Comparison of ENCODE assay signal across 17 cellular contexts in the genomic region with DNA sequence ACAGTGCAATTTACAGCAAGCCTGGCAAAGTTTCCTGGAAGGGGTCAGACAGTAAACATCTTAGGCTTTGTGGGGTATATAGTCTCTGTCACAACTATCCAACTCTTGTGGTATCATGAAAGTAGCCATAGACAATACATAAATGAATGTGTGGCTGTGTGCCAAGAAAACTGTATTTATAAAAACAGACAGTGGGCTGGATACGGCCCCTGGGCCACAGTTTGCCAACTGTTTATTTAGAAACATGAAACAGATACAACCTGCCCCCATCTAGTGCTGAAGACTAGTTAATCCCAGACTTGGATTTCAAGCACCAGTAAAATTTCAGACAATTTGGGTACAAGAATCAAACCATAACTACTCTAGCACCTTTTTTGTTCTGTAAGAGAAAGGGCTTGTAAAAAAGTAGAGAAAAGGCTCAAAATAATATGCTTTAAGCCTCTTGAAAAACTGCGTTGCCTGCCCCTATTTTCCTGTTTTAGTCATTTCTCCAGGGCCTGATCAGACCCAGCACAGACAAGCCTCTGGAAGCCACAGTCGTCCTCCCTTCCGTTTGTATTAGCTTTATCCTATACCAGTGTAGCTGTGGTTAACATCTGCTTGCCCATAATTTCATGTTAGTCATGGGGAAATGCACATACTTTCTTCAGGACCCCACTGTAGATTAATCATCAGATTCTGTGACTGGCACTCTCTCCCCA. TPM values are rescaled to one million over a fixed set of nuclear protein-coding genes. Genes with fewer than 3 reads are reported as not detected.
DNase-seq lines count a peak whose midpoint lies in the region; ATAC-seq, FAIRE-seq and TF ChIP-seq lines count a peak whose summit lies in the region.
"Had no signal": no experiment of that assay in that cellular context is flagged by ENCODE, and none has a peak within 500 bp of the region (broad histone marks: within the 10 kb centered on the region; RNA-seq: fewer than 3 reads in every experiment).

No MANE protein-coding gene starts in this region.

- H3K9me1 ChIP-seq in keratinocyte (ENCODE audit: control insufficient read depth, extremely low read depth, insufficient read depth, low read length): no peaks in the 10 kb centered on the region

- peak overlapping the region; percentile 65 for H3K27ac ChIP-seq in keratinocyte (ENCODE audit: control insufficient read depth, insufficient read depth, low read length)
- H3K27ac ChIP-seq in upper lobe of right lung: no peak overlapping the region
- H3K27ac ChIP-seq: ovary had no signal

- POLR2A ChIA-PET in WTC11 (lab: Charles Lee): no interaction called here

- H3K4me1 ChIP-seq in keratinocyte (ENCODE audit: control insufficient read depth, extremely low read depth, insufficient read depth, low read length): peaks cover 47% of the 10 kb centered on the region
- H3K4me1 ChIP-seq in upper lobe of right lung: peaks cover 1% of the 10 kb centered on the region

- H3K9ac ChIP-seq in keratinocyte (ENCODE audit: control insufficient read depth, extremely low read depth, insufficient read depth, low read length): no peak overlapping the region

- dilution Hi-C loops in keratinocyte (cut with MboI; ENCODE audit: extremely low pct_ligation_motif_present, low sequenced_read_pairs): no loop called here

- TF ChIP-seq CTCF in WTC11 (IDR thresholded peaks at IDR 0.05) (no peak), keratinocyte (optimal IDR thresholded peaks at IDR 0.05 in 1 of 3, IDR thresholded peaks at IDR 0.05 in 1 of 3, conservative IDR thresholded peaks at IDR 0.05 in 1 of 3; ENCODE audit: extremely low read depth in 1 of 3, insufficient read depth in 2 of 3, low read length in 3 of 3) (no peak), upper lobe of right lung (IDR thresholded peaks at IDR 0.05) (no peak)

- H3K4me2 ChIP-seq in keratinocyte (ENCODE audit: control insufficient read depth, extremely low read depth, insufficient read depth, low read depth, low read length): no peak overlapping the region

- H3K36me3 ChIP-seq in keratinocyte (ENCODE audit: control insufficient read depth in 2 of 2, extremely low read depth in 1 of 2, insufficient read depth in 2 of 2, low read length in 2 of 2): peaks cover 68 to 89% of the 10 kb centered on the region in 2 experiments
- peaks cover 100% of the 10 kb centered on the region for H3K36me3 ChIP-seq in upper lobe of right lung
- H3K36me3 ChIP-seq: ovary had no signal

- H3K27ac Mint-ChIP-seq in WTC11: 0 out of 2 replicates have a peak overlapping the region, but pooled peaks have one; percentile 12

- intact Hi-C loops in upper lobe of right lung (cut with DNase I): loop anchor here (10.0 kb wide), 1 partner anchor 88 kb away; no protein-coding TSS in a partner anchor

- peaks cover 93% of the 10 kb centered on the region for H3K36me3 Mint-ChIP-seq in WTC11

- FAIRE-seq in keratinocyte (lab: Jason Lieb, UNC): peak; percentile 34

- DNase-seq in AG08395 (ENCODE audit: low spot score) (peak; percentile 19), HCEC 1CT (peak; percentile 20), WTC11 (ENCODE audit: low spot score) (no peak), keratinocyte (ENCODE audit: low read depth, low spot score) (no peak), hypothalamus (lab: John Stamatoyannopoulos, UW) (no peak), upper lobe of right lung (no peak)
- no peak for DNase-seq in activated T-cell treated with anti-CD3 and anti-CD28 coated beads, Interleukin-2, amount 50 U/mL, for 48 hours
- DNase-seq: activated CD4-positive, alpha-beta T cell treated with anti-CD3 and anti-CD28 coated beads for 48 hours; activated T-cell treated with anti-CD3 and anti-CD28 coated beads, Interleukin-2, amount 50 U/mL, for 1 hour; cortex of kidney; DMS79 treated with DMSO at 0.1 percent for 48 hours; mesendoderm; NCI-H2227 treated with DMSO at 0.1 percent for 48 hours; OCI-M1; upper lobe of left lung had no signal

- CTCF ChIA-PET in WTC11 (lab: Charles Lee): no interaction called here

- H4K20me1 ChIP-seq in keratinocyte (ENCODE audit: control insufficient read depth, extremely low read depth, insufficient read depth, low read length): peaks cover 30% of the 10 kb centered on the region

- no peak overlapping the region for H3K4me3 ChIP-seq in keratinocyte (ENCODE audit: control insufficient read depth in 2 of 3, extremely low read depth in 1 of 3, insufficient read depth in 2 of 3, low read depth in 1 of 3, low read length in 3 of 3)
- no peak overlapping the region for H3K4me3 ChIP-seq in upper lobe of right lung
- H3K4me3 ChIP-seq: ovary, upper lobe of left lung had no signal

- no peaks in the 10 kb centered on the region for H3K9me3 Mint-ChIP-seq in WTC11

- H3K27me3 ChIP-seq in keratinocyte (ENCODE audit: control insufficient read depth, extremely low read depth, insufficient read depth, low read length) (no peaks in the 10 kb centered on the region), upper lobe of right lung (no peaks in the 10 kb centered on the region)
- H3K27me3 ChIP-seq: ovary, upper lobe of left lung had no signal

- no peak overlapping the region for H3K4me3 Mint-ChIP-seq in WTC11

- H3K79me2 ChIP-seq in keratinocyte (ENCODE audit: control insufficient read depth, insufficient read depth, low read length): peaks cover 73% of the 10 kb centered on the region

- no peaks in the 10 kb centered on the region for H3K27me3 Mint-ChIP-seq in WTC11 (ENCODE audit: low read depth)

- ATAC-seq in WTC11 (no peak), HG03045 (IDR thresholded peaks at IDR 0.05; ENCODE audit: unreplicated experiment) (no peak), upper lobe of right lung (no peak)

- H3K4me1 Mint-ChIP-seq in WTC11: peaks cover 24% of the 10 kb centered on the region

- H3K9me3 ChIP-seq in keratinocyte (ENCODE audit: control insufficient read depth, low read depth, low read length): no peaks in the 10 kb centered on the region
- H3K9me3 ChIP-seq in upper lobe of right lung: no peaks in the 10 kb centered on the region
- H3K9me3 ChIP-seq: ovary, upper lobe of left lung had no signal

- no peak overlapping the region for H2AFZ ChIP-seq in keratinocyte (ENCODE audit: control insufficient read depth, low read length)

TF ChIP-seq in WTC11, 78 proteins besides CTCF, POLR2A, EP300 and RAD21 (continues in another document):
- TF ChIP-seq TP53 (CRISPR knock-in tag; IDR thresholded peaks at IDR 0.05) (no peak), RELA (CRISPR knock-in tag; IDR thresholded peaks at IDR 0.05; ENCODE audit: borderline replicate concordance) (no peak), ZNF121 (CRISPR knock-in tag; IDR thresholded peaks at IDR 0.05) (no peak), FOXJ3 (CRISPR knock-in tag; IDR thresholded peaks at IDR 0.05; ENCODE audit: borderline replicate concordance) (no peak), JAZF1 (CRISPR knock-in tag; IDR thresholded peaks at IDR 0.05) (no peak), PREB (CRISPR knock-in tag; IDR thresholded peaks at IDR 0.05; ENCODE audit: borderline replicate concordance) (no peak)
- TF ChIP-seq, protein P1, sequence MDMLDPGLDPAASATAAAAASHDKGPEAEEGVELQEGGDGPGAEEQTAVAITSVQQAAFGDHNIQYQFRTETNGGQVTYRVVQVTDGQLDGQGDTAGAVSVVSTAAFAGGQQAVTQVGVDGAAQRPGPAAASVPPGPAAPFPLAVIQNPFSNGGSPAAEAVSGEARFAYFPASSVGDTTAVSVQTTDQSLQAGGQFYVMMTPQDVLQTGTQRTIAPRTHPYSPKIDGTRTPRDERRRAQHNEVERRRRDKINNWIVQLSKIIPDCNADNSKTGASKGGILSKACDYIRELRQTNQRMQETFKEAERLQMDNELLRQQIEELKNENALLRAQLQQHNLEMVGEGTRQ (CRISPR knock-in tag; IDR thresholded peaks at IDR 0.05): no peak
- TF ChIP-seq, protein P2, sequence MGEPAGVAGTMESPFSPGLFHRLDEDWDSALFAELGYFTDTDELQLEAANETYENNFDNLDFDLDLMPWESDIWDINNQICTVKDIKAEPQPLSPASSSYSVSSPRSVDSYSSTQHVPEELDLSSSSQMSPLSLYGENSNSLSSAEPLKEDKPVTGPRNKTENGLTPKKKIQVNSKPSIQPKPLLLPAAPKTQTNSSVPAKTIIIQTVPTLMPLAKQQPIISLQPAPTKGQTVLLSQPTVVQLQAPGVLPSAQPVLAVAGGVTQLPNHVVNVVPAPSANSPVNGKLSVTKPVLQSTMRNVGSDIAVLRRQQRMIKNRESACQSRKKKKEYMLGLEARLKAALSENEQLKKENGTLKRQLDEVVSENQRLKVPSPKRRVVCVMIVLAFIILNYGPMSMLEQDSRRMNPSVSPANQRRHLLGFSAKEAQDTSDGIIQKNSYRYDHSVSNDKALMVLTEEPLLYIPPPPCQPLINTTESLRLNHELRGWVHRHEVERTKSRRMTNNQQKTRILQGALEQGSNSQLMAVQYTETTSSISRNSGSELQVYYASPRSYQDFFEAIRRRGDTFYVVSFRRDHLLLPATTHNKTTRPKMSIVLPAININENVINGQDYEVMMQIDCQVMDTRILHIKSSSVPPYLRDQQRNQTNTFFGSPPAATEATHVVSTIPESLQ (CRISPR knock-in tag; IDR thresholded peaks at IDR 0.05): no peak

RNA-seq across cellular contexts. Expression of gene JAG1, which starts 30.8 kb away (rescaled TPM):
- total RNA-seq in WTC11 (2021) (38.3 to 45.2 TPM (median 41.6 TPM) in 3 replicates), upper lobe of right lung (51.6 TPM)
- 82.1 to 117 TPM (median 84.2 TPM) in 3 replicates for polyA plus RNA-seq in keratinocyte
- polyA plus RNA-seq in keratinocyte (2011; ENCODE audit: low read depth): 69.6 TPM
- polyA plus RNA-seq in keratinocyte (2011; cell fraction: cytosol; rRNA removed): 27.6 and 29.1 TPM in 2 replicates
- 356 and 357 TPM in 2 replicates for polyA plus RNA-seq in keratinocyte (2011; cell fraction: nucleus; rRNA removed)
- polyA plus RNA-seq in keratinocyte (2012; ENCODE audit: low replicate concordance): 37.1 and 115 TPM in 2 replicates
- 306 to 390 TPM (median 389 TPM) in 3 replicates for polyA minus RNA-seq in keratinocyte
- polyA minus RNA-seq in keratinocyte (2011; cell fraction: cytosol; rRNA and poly(A)+ RNA removed): 89.8 TPM
- polyA minus RNA-seq in keratinocyte (2011; cell fraction: nucleus; rRNA and poly(A)+ RNA removed): 497 and 766 TPM in 2 replicates

Comparison
In these comparisons a context has a peak if more than half of its experiments do, and no peak if none do; other contexts are left out.
1. DNase-seq: peak in AG08395 (single experiment) and HCEC 1CT (single experiment); none in WTC11 (single experiment), keratinocyte (single experiment), hypothalamus (0 of 51), activated T-cell treated with anti-CD3 and anti-CD28 coated beads, Interleukin-2, amount 50 U/mL, for 48 hours (0 of 2) and upper lobe of right lung (single experiment).